In the genomic region with DNA sequence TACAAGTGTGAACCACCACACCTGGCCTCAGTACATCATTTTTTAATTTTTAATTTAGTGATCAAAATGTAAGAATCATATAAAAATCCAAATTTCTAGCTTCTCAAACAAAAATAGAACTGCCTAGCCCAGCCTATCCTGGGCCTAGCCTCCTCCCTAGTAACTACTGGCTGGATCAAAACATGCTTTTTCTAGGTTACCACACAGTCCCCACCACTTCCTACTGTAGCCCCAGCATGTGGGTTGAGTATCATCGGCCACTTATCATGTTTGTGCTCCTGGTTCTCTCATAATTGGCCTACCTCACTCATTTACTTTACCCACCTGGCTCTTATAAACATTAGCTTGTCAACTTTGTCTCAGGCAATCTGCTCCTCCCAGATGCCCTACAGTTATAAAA, we compare ENCODE assay signal across 11 cellular contexts. TPM values are rescaled to one million over a fixed set of nuclear protein-coding genes. Genes with fewer than 3 reads are reported as not detected.
A peak's percentile ranks its signal among the peaks of the same experiment; 100 is the strongest.
DNase-seq lines count a peak whose midpoint lies in the region; ATAC-seq and TF ChIP-seq lines count a peak whose summit lies in the region.
"Had no signal": no experiment of that assay in that cellular context is flagged by ENCODE, and none has a peak within 500 bp of the region (broad histone marks: within the 10 kb centered on the region; RNA-seq: fewer than 3 reads in every experiment).

No MANE protein-coding gene starts in this region.

- no TSS peak for BruUV-seq in Calu3 (replicated peaks; lab: Mats Ljungman, UMichigan)

- peak; percentile 8 for DNase-seq in DMS 273 (lab: John Stamatoyannopoulos, UW; ENCODE audit: unreplicated experiment)
- no peak for DNase-seq in DMS 273 treated with DMSO at 0.1 percent for 48 hours (lab: John Stamatoyannopoulos, UW)
- peak; percentile 6 for DNase-seq in DMS53 treated with DMSO at 0.1 percent for 48 hours (lab: John Stamatoyannopoulos, UW; ENCODE audit: unreplicated experiment)
- peak; percentile 56 for DNase-seq in NCI-H774 (lab: John Stamatoyannopoulos, UW)
- DNase-seq in type B pancreatic cell (ENCODE audit: extremely low spot score, unreplicated experiment), result no peak
- no peak for DNase-seq in Calu3
- DNase-seq: caudate nucleus; CD8-positive, alpha-beta memory T cell; gastrocnemius medialis had no signal

- no peak for ATAC-seq in GM21723 (IDR thresholded peaks at IDR 0.05; ENCODE audit: unreplicated experiment)
- ATAC-seq: gastrocnemius medialis had no signal

- H3K9me3 Mint-ChIP-seq in dendritic cell treated with granulocyte-macrophage colony-stimulating factor and Interleukin-4, amounts not matched to agents 40 ng/mL and 50 ng/mL, for 4 days, result no peaks in the 10 kb centered on the region
- no peaks in the 10 kb centered on the region for H3K9me3 Mint-ChIP-seq in type B pancreatic cell
- no peaks in the 10 kb centered on the region for H3K9me3 Mint-ChIP-seq in Calu3 (ENCODE audit: low read depth, unreplicated experiment)
- H3K9me3 Mint-ChIP-seq: CD8-positive, alpha-beta memory T cell had no signal

- TF ChIP-seq CTCF in type B pancreatic cell (conservative IDR thresholded peaks at IDR 0.05) (no peak), Calu3 (IDR thresholded peaks at IDR 0.05; ENCODE audit: unreplicated experiment) (no peak)

- no peaks in the 10 kb centered on the region for H3K36me3 Mint-ChIP-seq in dendritic cell treated with granulocyte-macrophage colony-stimulating factor and Interleukin-4, amounts not matched to agents 40 ng/mL and 50 ng/mL, for 4 days (ENCODE audit: low read depth)
- H3K36me3 Mint-ChIP-seq in type B pancreatic cell (no peaks in the 10 kb centered on the region), Calu3 (ENCODE audit: insufficient read depth, unreplicated experiment) (no peaks in the 10 kb centered on the region)

- CTCF ChIA-PET in Calu3 (lab: Charles Lee), result interaction anchor here (0.6 kb wide), 2 partner anchors 27 to 372 kb away, joined by 3 read pairs; no protein-coding TSS in a partner anchor

- no peaks in the 10 kb centered on the region for H3K27me3 Mint-ChIP-seq in dendritic cell treated with granulocyte-macrophage colony-stimulating factor and Interleukin-4, amounts not matched to agents 40 ng/mL and 50 ng/mL, for 4 days
- H3K27me3 Mint-ChIP-seq in type B pancreatic cell (peaks cover 4% of the 10 kb centered on the region), Calu3 (ENCODE audit: unreplicated experiment) (no peaks in the 10 kb centered on the region)
- H3K27me3 Mint-ChIP-seq: CD8-positive, alpha-beta memory T cell had no signal

- peaks cover 29% of the 10 kb centered on the region for H3K4me1 Mint-ChIP-seq in dendritic cell treated with granulocyte-macrophage colony-stimulating factor and Interleukin-4, amounts not matched to agents 40 ng/mL and 50 ng/mL, for 4 days (ENCODE audit: low read depth)
- H3K4me1 Mint-ChIP-seq in type B pancreatic cell (ENCODE audit: unreplicated experiment) (peaks cover under 1% of the 10 kb centered on the region), Calu3 (ENCODE audit: low read depth, unreplicated experiment) (peaks cover 9% of the 10 kb centered on the region)

- H3K27ac Mint-ChIP-seq in dendritic cell treated with granulocyte-macrophage colony-stimulating factor and Interleukin-4, amounts not matched to agents 40 ng/mL and 50 ng/mL, for 4 days, result peak overlapping the region; percentile 39
- H3K27ac Mint-ChIP-seq in type B pancreatic cell, result no peak overlapping the region
- no peak overlapping the region for H3K27ac Mint-ChIP-seq in Calu3 (ENCODE audit: unreplicated experiment)

- intact Hi-C loops in dendritic cell treated with granulocyte-macrophage colony-stimulating factor and Interleukin-4, amounts not matched to agents 40 ng/mL and 50 ng/mL, for 4 days (cut with micrococcal nuclease), result loop anchor here (5.0 to 10.0 kb wide), 2 partner anchors 517 to 1110 kb away; no protein-coding TSS in a partner anchor
- intact Hi-C loops in Calu3 (cut with micrococcal nuclease; ENCODE audit: unreplicated experiment), result no loop called here

- H3K4me3 Mint-ChIP-seq in dendritic cell treated with granulocyte-macrophage colony-stimulating factor and Interleukin-4, amounts not matched to agents 40 ng/mL and 50 ng/mL, for 4 days, result no peak overlapping the region
- no peak overlapping the region for H3K4me3 Mint-ChIP-seq in type B pancreatic cell
- no peak overlapping the region for H3K4me3 Mint-ChIP-seq in Calu3 (ENCODE audit: low read depth, unreplicated experiment)

RNA-seq across cellular contexts. Expression of gene DNAJC12, which starts 52.9 kb away (rescaled TPM):
- total RNA-seq in type B pancreatic cell (ENCODE audit: low replicate concordance) (15.7 and 19.4 TPM in 2 replicates), Calu3 (2022) (0.80 and 1.1 TPM in 2 replicates)

Comparison
In these comparisons a context has a peak if more than half of its experiments do, and no peak if none do; other contexts are left out.
1. DNase-seq: peak in DMS 273 (single experiment), DMS53 treated with DMSO at 0.1 percent for 48 hours (single experiment) and NCI-H774 (single experiment); none in DMS 273 treated with DMSO at 0.1 percent for 48 hours (single experiment), type B pancreatic cell (single experiment) and Calu3 (single experiment).